8 cellular contexts compared by ENCODE assay signal in genomic region chr9:37784640-37785483, GRCh38. TPM values are rescaled to one million over a fixed set of nuclear protein-coding genes. Genes with fewer than 3 reads are reported as not detected.
DNase-seq lines count a peak whose midpoint lies in the region; ATAC-seq, FAIRE-seq and TF ChIP-seq lines count a peak whose summit lies in the region.

EXOSC3 (minus strand) TSS chr9:37785064; CDS start chr9:37785044, 20 bp downstream.

- H3K27ac ChIP-seq in right atrium auricular region (peak within 1 kb of the TSS; percentile 75), vagina (peak within 1 kb of the TSS; percentile 77)

- peaks cover 0 to 15% of the 10 kb centered on the region in 2 donors for H3K4me1 ChIP-seq in right atrium auricular region
- H3K4me1 ChIP-seq in vagina = peaks cover 26% of the 10 kb centered on the region

- FAIRE-seq in GM12892 (lab: Jason Lieb, UNC) = peak; percentile 98

- intact Hi-C loops in T-helper 1 cell treated with Interleukin-12 subunit alpha and Interleukin-12 subunit beta and Interleukin-4 antibody, amounts not matched to agents 30 ng/mL and 1 ng/mL, for 36 hours (cut with micrococcal nuclease) = loop anchor here (1.0 to 10.0 kb wide), 8 partner anchors 15 to 1210 kb away; partner anchors contain the start of genes DCAF10, MELK, POLR1E and SHB
- intact Hi-C loops in vagina (cut with DNase I) = loop anchor here (10.0 kb wide), 1 partner anchor 120 kb away; the partner anchor contains the start of gene SLC25A51

- DNase-seq in GM12892 (ENCODE audit: insufficient read length) (peak; percentile 70), NCI-H1436 treated with DMSO at 0.1 percent for 48 hours (lab: John Stamatoyannopoulos, UW) (peak; percentile 25), amniotic stem cell (lab: John Stamatoyannopoulos, UW) (peak; percentile 68), right atrium auricular region (ENCODE audit: low spot score) (peak; percentile 93), putamen (ENCODE audit: low spot score) (peak; percentile 87), vagina (ENCODE audit: extremely low spot score in 2 of 2) (no peak)

- no peak for TF ChIP-seq CTCF in right atrium auricular region (IDR thresholded peaks at IDR 0.05)
- no peak for TF ChIP-seq CTCF in vagina (IDR thresholded peaks at IDR 0.05)

- no peaks in the 10 kb centered on the region for H3K27me3 ChIP-seq in right atrium auricular region
- no peaks in the 10 kb centered on the region for H3K27me3 ChIP-seq in vagina

- H3K9me3 ChIP-seq in right atrium auricular region = no peaks in the 10 kb centered on the region
- no peaks in the 10 kb centered on the region for H3K9me3 ChIP-seq in vagina

- H3K4me3 ChIP-seq in right atrium auricular region = peak within 1 kb of the TSS; percentile 79 to 90
- peak within 1 kb of the TSS; percentile 89 to 96 for H3K4me3 ChIP-seq in vagina

- peak; percentile 98 for TF ChIP-seq POLR2A in GM12892 (IDR thresholded peaks at IDR 0.05; ENCODE audit: low read depth, low read length)
- TF ChIP-seq POLR2A in vagina (IDR thresholded peaks at IDR 0.05) = no peak

- peak; percentile 77 for ATAC-seq in HG02840 (IDR thresholded peaks at IDR 0.05; ENCODE audit: low FRiP score, unreplicated experiment)

- H3K36me3 ChIP-seq in right atrium auricular region (peaks cover 33% of the 10 kb centered on the region), vagina (peaks cover 0 to 32% of the 10 kb centered on the region in 2 donors)

RNA-seq across cellular contexts. Expression of gene EXOSC3, which starts in this region (rescaled TPM):
- 44.3 TPM for polyA plus RNA-seq in GM12892 (2012; ENCODE audit: missing spikeins)
- total RNA-seq in T-helper 1 cell treated with Interleukin-12 subunit alpha and Interleukin-12 subunit beta and Interleukin-4 antibody, amounts not matched to agents 30 ng/mL and 1 ng/mL, for 36 hours = 67.8 and 68.9 TPM in 2 replicates
- 10 to 100 TPM; 14.1 to 16.9 TPM for total RNA-seq in right atrium auricular region
- total RNA-seq in vagina = 77.8 TPM

Comparison
In these comparisons a context has a peak if more than half of its experiments do, and no peak if none do; other contexts are left out.
1. DNase-seq: peak in GM12892 (single experiment), NCI-H1436 treated with DMSO at 0.1 percent for 48 hours (single experiment), amniotic stem cell (single experiment), right atrium auricular region (single experiment) and putamen (single experiment); none in vagina (0 of 2).